In genomic region chr4:82437285-82438005, GRCh38 we compare ENCODE assay signal across 1 cellular context.
TF ChIP-seq lines count a peak whose summit lies in the region.

No MANE protein-coding gene starts in this region.

TF ChIP-seq in HEK293, 187 proteins besides CTCF, POLR2A, EP300 and RAD21 (continued from another document):
- TF ChIP-seq ZNF175 (tag by site-specific recombination; IDR thresholded peaks at IDR 0.05) (no peak), ZNF558 (tag by site-specific recombination; IDR thresholded peaks at IDR 0.05) (no peak), ZNF677 (tag by site-specific recombination; IDR thresholded peaks at IDR 0.05) (no peak), ZFP41 (tag by site-specific recombination; IDR thresholded peaks at IDR 0.05; ENCODE audit: borderline replicate concordance) (no peak), ZNF518A (tag by site-specific recombination; conservative IDR thresholded peaks at IDR 0.05; ENCODE audit: low read depth) (no peak), MYNN (tag by site-specific recombination; IDR thresholded peaks at IDR 0.05; ENCODE audit: borderline replicate concordance) (no peak), TSHZ1 (tag by site-specific recombination; IDR thresholded peaks at IDR 0.05; ENCODE audit: borderline replicate concordance) (no peak), ZIC2 (tag by site-specific recombination; IDR thresholded peaks at IDR 0.05) (peak; percentile 79), BCL11B (tag by site-specific recombination; IDR thresholded peaks at IDR 0.05; ENCODE audit: low read depth) (no peak), ZNF530 (tag by site-specific recombination; IDR thresholded peaks at IDR 0.05; ENCODE audit: low read depth) (no peak), ZNF777 (tag by site-specific recombination; IDR thresholded peaks at IDR 0.05; ENCODE audit: borderline replicate concordance) (no peak), ZFHX2 (tag by site-specific recombination; conservative IDR thresholded peaks at IDR 0.05) (0 out of 2 replicates have a peak, but pooled peaks have one; percentile 12), ZNF776 (tag by site-specific recombination; IDR thresholded peaks at IDR 0.05; ENCODE audit: borderline replicate concordance) (no peak), FEZF1 (tag by site-specific recombination; IDR thresholded peaks at IDR 0.05) (no peak), REPIN1 (tag by site-specific recombination; IDR thresholded peaks at IDR 0.05; ENCODE audit: low read depth) (no peak), ZBTB48 (tag by site-specific recombination; IDR thresholded peaks at IDR 0.05) (no peak), PRDM4 (tag by site-specific recombination; IDR thresholded peaks at IDR 0.05) (no peak), ZBTB44 (tag by site-specific recombination; IDR thresholded peaks at IDR 0.05) (0 out of 2 replicates have a peak, but pooled peaks have one; percentile 44), KLF7 (tag by site-specific recombination; IDR thresholded peaks at IDR 0.05; ENCODE audit: borderline replicate concordance) (no peak), ZNF146 (tag by site-specific recombination; IDR thresholded peaks at IDR 0.05) (no peak), ZNF132 (tag by site-specific recombination; IDR thresholded peaks at IDR 0.05; ENCODE audit: borderline replicate concordance) (no peak), ZSCAN4 (tag by site-specific recombination; IDR thresholded peaks at IDR 0.05) (no peak), ZNF155 (tag by site-specific recombination; IDR thresholded peaks at IDR 0.05) (no peak), AEBP2 (tag by site-specific recombination; IDR thresholded peaks at IDR 0.05; ENCODE audit: borderline replicate concordance) (no peak), ZNF19 (tag by site-specific recombination; IDR thresholded peaks at IDR 0.05; ENCODE audit: low read depth) (no peak), ZNF37A (tag by site-specific recombination; IDR thresholded peaks at IDR 0.05) (no peak), ZBTB17 (tag by site-specific recombination; IDR thresholded peaks at IDR 0.05) (peak; percentile 59; the same call in 1 of the 2 replicates), ZNF157 (tag by site-specific recombination; IDR thresholded peaks at IDR 0.05) (no peak), ZNF114 (tag by site-specific recombination; IDR thresholded peaks at IDR 0.05) (no peak), TRIM28 (IDR thresholded peaks at IDR 0.05; ENCODE audit: borderline replicate concordance, low read length) (0 out of 2 replicates have a peak, but pooled peaks have one; percentile 59), SALL2 (tag by site-specific recombination; IDR thresholded peaks at IDR 0.05; ENCODE audit: borderline replicate concordance) (no peak), RBAK (tag by site-specific recombination; IDR thresholded peaks at IDR 0.05) (no peak), ZNF362 (tag by site-specific recombination; IDR thresholded peaks at IDR 0.05) (no peak), KLF1 (tag by site-specific recombination; IDR thresholded peaks at IDR 0.05) (no peak), ZNF639 (tag by site-specific recombination; IDR thresholded peaks at IDR 0.05) (no peak), ZNF501 (tag by site-specific recombination; IDR thresholded peaks at IDR 0.05) (no peak), ZNF521 (tag by site-specific recombination; IDR thresholded peaks at IDR 0.05) (no peak), SETDB1 (IDR thresholded peaks at IDR 0.05; ENCODE audit: insufficient read length, low read length) (no peak), ZNF324 (tag by site-specific recombination; IDR thresholded peaks at IDR 0.05) (no peak)
